ENCODE assay signal across 10 cellular contexts in genomic region chr12:26121323-26121740, GRCh38. TPM values are rescaled to one million over a fixed set of nuclear protein-coding genes. Genes with fewer than 3 reads are reported as not detected.
A peak's percentile ranks its signal among the peaks of the same experiment; 100 is the strongest.
DNase-seq lines count a peak whose midpoint lies in the region; ATAC-seq and TF ChIP-seq lines count a peak whose summit lies in the region.
"Had no signal": no experiment of that assay in that cellular context is flagged by ENCODE, and none has a peak within 500 bp of the region (broad histone marks: within the 10 kb centered on the region; RNA-seq: fewer than 3 reads in every experiment).

No MANE protein-coding gene starts in this region.

- TF ChIP-seq CTCF in HEK293 (tag by site-specific recombination; IDR thresholded peaks at IDR 0.05) (no peak), activated B cell treated with CpG ODN at 0.5 μM for 24 hours (IDR thresholded peaks at IDR 0.05) (no peak), gastroesophageal sphincter (IDR thresholded peaks at IDR 0.05) (no peak), GM10266 (IDR thresholded peaks at IDR 0.05; ENCODE audit: control insufficient read depth, insufficient read depth, low read depth, missing control alignments) (no peak)

- no peak for TF ChIP-seq POLR2A in gastroesophageal sphincter (IDR thresholded peaks at IDR 0.05)

- WGBS in gastroesophageal sphincter (ENCODE audit: low coverage in 1 of 2), 2 donors, result 20 to 23% methylated on average over 7 to 8 of the region's 8 CpGs

- no peaks in the 10 kb centered on the region for H3K27me3 ChIP-seq in gastroesophageal sphincter

- H3K4me1 Mint-ChIP-seq in activated B cell treated with CpG ODN at 0.5 μM for 24 hours, result peaks cover 74% of the 10 kb centered on the region

- ATAC-seq in activated B cell treated with CpG ODN at 0.5 μM for 24 hours (ENCODE audit: low read depth) (no peak), gastroesophageal sphincter (no peak), HG03039 (IDR thresholded peaks at IDR 0.05; ENCODE audit: unreplicated experiment) (no peak)

- peaks cover 12% of the 10 kb centered on the region; the same call in 1 of the 2 replicates for H3K4me1 ChIP-seq in HEK293 (ENCODE audit: control insufficient read depth, insufficient read depth, low read length)
- peaks cover 0 to 72% (median 4%) of the 10 kb centered on the region in 3 donors for H3K4me1 ChIP-seq in gastroesophageal sphincter

- H3K36me3 Mint-ChIP-seq in activated B cell treated with CpG ODN at 0.5 μM for 24 hours (ENCODE audit: low read depth), result peaks cover 18% of the 10 kb centered on the region

- POLR2A ChIA-PET in HEK293 (lab: Yijun Ruan, JAX) (no interaction called here), activated B cell treated with CpG ODN at 0.5 μM for 24 hours (lab: Charles Lee) (interaction anchor here (0.6 to 9.3 kb wide), 11 partner anchors 9 to 717 kb away, joined by 3 to 189 read pairs (median 7); partner anchors contain the start of gene SSPN), HEK293T (lab: Yijun Ruan, JAX) (interaction anchor here (1.4 to 4.5 kb wide), 5 partner anchors 9 to 493 kb away, joined by 3 to 32 read pairs (median 4); no protein-coding TSS in a partner anchor)

- H3K27ac ChIP-seq in HEK293 (ENCODE audit: extremely low read depth, low read depth, low read length), result no peak overlapping the region
- H3K27ac ChIP-seq in gastroesophageal sphincter, result peak overlapping the region; percentile 96 to 98 (median 98)
- peak overlapping the region in 11 of 21 experiments; percentile 30 to 91 (median 79) for H3K27ac ChIP-seq in skin epidermis

- H3K27me3 Mint-ChIP-seq in activated B cell treated with CpG ODN at 0.5 μM for 24 hours, result no peaks in the 10 kb centered on the region

- H3K9me3 ChIP-seq in HEK293 (ENCODE audit: control insufficient read depth, insufficient read depth, low read depth, low read length) (no peaks in the 10 kb centered on the region), gastroesophageal sphincter (no peaks in the 10 kb centered on the region)

- H3K36me3 ChIP-seq in HEK293 (ENCODE audit: control insufficient read depth in 2 of 2, insufficient read depth in 1 of 2, low read length in 2 of 2) (no peaks in the 10 kb centered on the region), gastroesophageal sphincter (no peaks in the 10 kb centered on the region)

- no peaks in the 10 kb centered on the region for H3K9me3 Mint-ChIP-seq in activated B cell treated with CpG ODN at 0.5 μM for 24 hours

- peak overlapping the region; percentile 84 for H3K4me3 Mint-ChIP-seq in activated B cell treated with CpG ODN at 0.5 μM for 24 hours

- no peak for DNase-seq in activated B cell treated with CpG ODN at 0.5 μM for 24 hours
- DNase-seq in activated gamma-delta T cell treated with Interleukin-2 at 50 U/mL for 16 hours, result no peak
- no peak for DNase-seq in GM10266 (ENCODE audit: extremely low spot score)
- DNase-seq in HEK293T (ENCODE audit: extremely low spot score), result no peak
- DNase-seq: effector memory CD4-positive, alpha-beta T cell; small intestine had no signal

- CTCF ChIA-PET in HEK293 (lab: Yijun Ruan, JAX), result interaction anchor here (0.6 to 3.9 kb wide), 10 partner anchors 13 to 531 kb away, joined by 3 to 21 read pairs (median 4); no protein-coding TSS in a partner anchor
- CTCF ChIA-PET in activated B cell treated with CpG ODN at 0.5 μM for 24 hours (lab: Charles Lee), result interaction anchor here (1.1 to 8.5 kb wide), 9 partner anchors 12 to 493 kb away, joined by 3 to 74 read pairs (median 8); partner anchors contain the start of gene SSPN
- CTCF ChIA-PET in HEK293T (lab: Yijun Ruan, JAX), result interaction anchor here (0.5 to 0.7 kb wide), 2 partner anchors 107 to 157 kb away, joined by 3 to 4 read pairs; no protein-coding TSS in a partner anchor

- H3K4me3 ChIP-seq in HEK293 (ENCODE audit: low read depth, low read length) (no peak overlapping the region), gastroesophageal sphincter (peak overlapping the region; percentile 53 to 70), skin epidermis (peak overlapping the region in 5 of 7 experiments; percentile 38 to 66 (median 59))

- peak overlapping the region; percentile 94 for H3K27ac Mint-ChIP-seq in activated B cell treated with CpG ODN at 0.5 μM for 24 hours

- no peak for TF ChIP-seq EP300 in gastroesophageal sphincter (IDR thresholded peaks at IDR 0.05)

- intact Hi-C loops in activated B cell treated with CpG ODN at 0.5 μM for 24 hours (cut with micrococcal nuclease), result no loop called here

TF ChIP-seq in HEK293, 187 proteins besides CTCF, POLR2A, EP300 and RAD21:
- TF ChIP-seq ZNF558 (tag by site-specific recombination; IDR thresholded peaks at IDR 0.05) (no peak), ZBTB44 (tag by site-specific recombination; IDR thresholded peaks at IDR 0.05) (peak; percentile 25; the same call in 1 of the 2 replicates)
TF ChIP-seq in HEK293: peak in this region for 1.

TF ChIP-seq in HEK293T, 16 proteins besides CTCF, POLR2A, EP300 and RAD21:
- TF ChIP-seq TARDBP (IDR thresholded peaks at IDR 0.05), result no peak
- TF ChIP-seq ARNT (IDR thresholded peaks at IDR 0.05), result no peak
- TF ChIP-seq LEF1 (IDR thresholded peaks at IDR 0.05; ENCODE audit: borderline replicate concordance), result no peak
- no peak for TF ChIP-seq PKNOX1 (IDR thresholded peaks at IDR 0.05)
- no peak for TF ChIP-seq FOXK2 (IDR thresholded peaks at IDR 0.05)
- no peak for TF ChIP-seq CTBP1 (IDR thresholded peaks at IDR 0.05; ENCODE audit: borderline replicate concordance)
- no peak for TF ChIP-seq SP1 (IDR thresholded peaks at IDR 0.05)
- no peak for TF ChIP-seq ZNF384 (IDR thresholded peaks at IDR 0.05)
- TF ChIP-seq ELF4 (IDR thresholded peaks at IDR 0.05), result no peak
- TF ChIP-seq FOXA1 (IDR thresholded peaks at IDR 0.05), result no peak
- no peak for TF ChIP-seq HDGF (IDR thresholded peaks at IDR 0.05; ENCODE audit: borderline replicate concordance)
- TF ChIP-seq L3MBTL2 (conservative IDR thresholded peaks at IDR 0.05), result no peak
- no peak for TF ChIP-seq FOXM1 (IDR thresholded peaks at IDR 0.05; ENCODE audit: borderline replicate concordance)

RNA-seq across cellular contexts. Expression of gene BHLHE41, which starts 3.5 kb away (rescaled TPM):
- total RNA-seq in activated B cell treated with CpG ODN at 0.5 μM for 24 hours, result 34.5 and 40.5 TPM in 2 replicates
- total RNA-seq in gastroesophageal sphincter, result 10 to 100 TPM in 3 of 4 donors, 1 to 10 TPM in 1; 5.3 to 91.2 (median 21.7) TPM
